1 cellular context compared by ENCODE assay signal in the genomic region with DNA sequence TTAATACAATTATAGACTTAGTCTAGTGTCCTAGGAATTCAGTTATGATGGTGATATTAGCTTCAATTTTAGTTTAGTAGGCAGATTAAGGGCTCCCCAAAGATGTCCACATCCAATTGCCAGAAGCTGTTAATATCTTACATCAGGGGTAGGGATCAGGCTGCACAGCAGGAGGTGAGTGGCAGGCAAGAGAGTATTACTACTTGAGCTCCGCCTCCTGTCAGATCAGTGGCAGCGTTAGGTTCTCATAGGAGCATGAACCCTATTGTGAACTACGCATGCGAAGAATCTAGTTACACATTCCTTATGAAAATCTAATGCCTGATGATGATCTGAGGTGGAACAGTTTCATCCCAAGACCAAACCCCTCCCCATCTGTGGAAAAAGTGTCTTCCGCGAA.
A peak's percentile ranks its signal among the peaks of the same experiment; 100 is the strongest.
TF ChIP-seq lines count a peak whose summit lies in the region.

No MANE protein-coding gene starts in this region.

TF ChIP-seq in K562, 482 proteins besides CTCF, POLR2A, EP300 and RAD21 (continued from another document):
- TF ChIP-seq, protein P1, sequence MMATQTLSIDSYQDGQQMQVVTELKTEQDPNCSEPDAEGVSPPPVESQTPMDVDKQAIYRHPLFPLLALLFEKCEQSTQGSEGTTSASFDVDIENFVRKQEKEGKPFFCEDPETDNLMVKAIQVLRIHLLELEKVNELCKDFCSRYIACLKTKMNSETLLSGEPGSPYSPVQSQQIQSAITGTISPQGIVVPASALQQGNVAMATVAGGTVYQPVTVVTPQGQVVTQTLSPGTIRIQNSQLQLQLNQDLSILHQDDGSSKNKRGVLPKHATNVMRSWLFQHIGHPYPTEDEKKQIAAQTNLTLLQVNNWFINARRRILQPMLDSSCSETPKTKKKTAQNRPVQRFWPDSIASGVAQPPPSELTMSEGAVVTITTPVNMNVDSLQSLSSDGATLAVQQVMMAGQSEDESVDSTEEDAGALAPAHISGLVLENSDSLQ (IDR thresholded peaks at IDR 0.05), result peak; percentile 69
- no peak for TF ChIP-seq HMG20B (CRISPR knock-in tag; IDR thresholded peaks at IDR 0.05)
- no peak for TF ChIP-seq KLF13 (tag; IDR thresholded peaks at IDR 0.05; ENCODE audit: borderline replicate concordance, low read depth)
